12 cellular contexts compared by ENCODE assay signal in the genomic region with DNA sequence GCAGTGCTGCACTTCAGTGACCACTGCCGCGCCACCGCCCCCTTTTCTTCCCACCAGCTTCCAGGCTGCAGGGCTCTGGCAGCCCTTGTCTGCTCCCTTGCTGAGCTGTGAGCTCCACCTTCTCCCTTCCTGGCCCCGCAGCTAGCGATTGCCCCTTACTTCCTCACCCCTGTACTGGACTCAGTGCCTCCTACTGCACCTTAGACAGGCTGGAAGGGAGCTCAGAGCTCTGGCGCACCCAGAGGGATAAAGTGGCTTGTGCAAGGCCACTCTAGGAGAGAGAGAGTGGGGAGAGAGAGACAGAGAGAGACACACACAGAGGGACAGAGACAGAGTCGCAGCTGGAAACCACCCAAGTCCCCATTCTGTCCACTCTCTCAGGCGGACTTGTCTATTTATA. TPM values are rescaled to one million over a fixed set of nuclear protein-coding genes. Genes with fewer than 3 reads are reported as not detected.
DNase-seq lines count a peak whose midpoint lies in the region; ATAC-seq and TF ChIP-seq lines count a peak whose summit lies in the region.
"Had no signal": no experiment of that assay in that cellular context is flagged by ENCODE, and none has a peak within 500 bp of the region (broad histone marks: within the 10 kb centered on the region; RNA-seq: fewer than 3 reads in every experiment).

No MANE protein-coding gene starts in this region.

- peaks cover 20% of the 10 kb centered on the region for H3K36me3 Mint-ChIP-seq in activated T-helper 17 cell treated with anti-CD3 and anti-CD28 coated beads, Interleukin-2, amount 50 U/mL, for 72 hours (ENCODE audit: low read depth)

- H3K4me1 ChIP-seq in right cardiac atrium (ENCODE audit: control insufficient read depth, insufficient read depth, low read length) = no peaks in the 10 kb centered on the region
- H3K4me1 ChIP-seq in gastrocnemius medialis = peaks cover 20 to 26% of the 10 kb centered on the region in 2 donors

- 42% methylated on average over 8 of the region's 8 CpGs for WGBS in right cardiac atrium

- no peaks in the 10 kb centered on the region for H3K4me1 Mint-ChIP-seq in activated T-helper 17 cell treated with anti-CD3 and anti-CD28 coated beads, Interleukin-2, amount 50 U/mL, for 72 hours
- H3K4me1 Mint-ChIP-seq: central memory CD8-positive, alpha-beta T cell; natural killer cell had no signal

- no peaks in the 10 kb centered on the region for H3K9me3 Mint-ChIP-seq in activated T-helper 17 cell treated with anti-CD3 and anti-CD28 coated beads, Interleukin-2, amount 50 U/mL, for 72 hours
- H3K9me3 Mint-ChIP-seq: central memory CD8-positive, alpha-beta T cell; HFFc6; natural killer cell had no signal

- H3K27ac Mint-ChIP-seq in activated T-helper 17 cell treated with anti-CD3 and anti-CD28 coated beads, Interleukin-2, amount 50 U/mL, for 72 hours = peak overlapping the region; percentile 31
- H3K27ac Mint-ChIP-seq: HFFc6, natural killer cell had no signal

- ATAC-seq in activated T-helper 17 cell treated with anti-CD3 and anti-CD28 coated beads, Interleukin-2, amount 50 U/mL, for 72 hours (replicated peaks) = no peak
- ATAC-seq in right cardiac atrium (peak; percentile 79 to 84), gastrocnemius medialis (peak; percentile 58 to 64), GM21619 (IDR thresholded peaks at IDR 0.05; ENCODE audit: unreplicated experiment) (no peak), GM21737 (IDR thresholded peaks at IDR 0.05; ENCODE audit: unreplicated experiment) (no peak)
- ATAC-seq: natural killer cell had no signal

- H3K9me3 ChIP-seq in right cardiac atrium (ENCODE audit: control insufficient read depth, low read length) (no peaks in the 10 kb centered on the region), gastrocnemius medialis (no peaks in the 10 kb centered on the region)

- TF ChIP-seq POLR2A in gastrocnemius medialis (IDR thresholded peaks at IDR 0.05) = no peak

- intact Hi-C loops in right cardiac atrium (cut with DNase I) = loop anchor here in 3 of 4 donors (10.0 kb wide), 3 partner anchors 87 to 153 kb away; a partner anchor contains a TSS
- intact Hi-C loops in gastrocnemius medialis (cut with DNase I; ENCODE audit: low total_unique reads) = no loop called here

- H3K27ac ChIP-seq in right cardiac atrium (ENCODE audit: low read length) (peak overlapping the region; percentile 22), gastrocnemius medialis (peak overlapping the region in 1 of 4 donors; percentile 42)

- in situ Hi-C loops in gastrocnemius medialis (cut with MboI; ENCODE audit: low sequenced_read_pairs in 4 of 4) = loop anchor here in 1 of 4 donors (25.0 kb wide), 1 partner anchor 519 kb away; a partner anchor contains a TSS

- no peak overlapping the region for H3K4me3 Mint-ChIP-seq in activated T-helper 17 cell treated with anti-CD3 and anti-CD28 coated beads, Interleukin-2, amount 50 U/mL, for 72 hours
- H3K4me3 Mint-ChIP-seq: central memory CD8-positive, alpha-beta T cell; HFFc6; natural killer cell had no signal

- no peak overlapping the region for H3K4me3 ChIP-seq in LNCaP clone FGC (ENCODE audit: low read depth, low read length)
- no peak overlapping the region for H3K4me3 ChIP-seq in right cardiac atrium (ENCODE audit: low read length)
- H3K4me3 ChIP-seq in gastrocnemius medialis = no peak overlapping the region

- TF ChIP-seq CTCF in LNCaP clone FGC (IDR thresholded peaks at IDR 0.05; ENCODE audit: control insufficient read depth, extremely low read depth, insufficient read depth) (peak; percentile 37; the same call in 1 of the 2 replicates), gastrocnemius medialis (IDR thresholded peaks at IDR 0.05 in 4 of 5, conservative IDR thresholded peaks at IDR 0.05 in 1 of 5) (no peak)

- peaks cover 5% of the 10 kb centered on the region for H3K27me3 Mint-ChIP-seq in activated T-helper 17 cell treated with anti-CD3 and anti-CD28 coated beads, Interleukin-2, amount 50 U/mL, for 72 hours
- H3K27me3 Mint-ChIP-seq: central memory CD8-positive, alpha-beta T cell had no signal

- H3K36me3 ChIP-seq in gastrocnemius medialis = no peaks in the 10 kb centered on the region

- DNase-seq in LNCaP clone FGC (ENCODE audit: low read depth) = no peak
- peak; percentile 53 to 82 (median 75) for DNase-seq in right cardiac atrium
- DNase-seq in gastrocnemius medialis = peak in 1 of 2 donors; percentile 22
- no peak for DNase-seq in activated CD4-positive, CD25-positive, alpha-beta regulatory T cell treated with anti-CD3 and anti-CD28 coated beads, Interleukin-2, amount 50 U/mL, for 72 hours
- DNase-seq in NK-92 treated with Interleukin-12 subunit alpha and Interleukin-12 subunit beta, amount 100 ng/mL, for 24 hours (lab: John Stamatoyannopoulos, UW) = no peak
- DNase-seq: HFFc6, natural killer cell, NCI-H1105 treated with DMSO at 0.1 percent for 48 hours had no signal

- H3K27me3 ChIP-seq in right cardiac atrium (ENCODE audit: control insufficient read depth, insufficient read depth) (no peaks in the 10 kb centered on the region), gastrocnemius medialis (no peaks in the 10 kb centered on the region)

RNA-seq across cellular contexts. Expression of a gene that starts 6.0 kb away (rescaled TPM):
- total RNA-seq in activated T-helper 17 cell treated with anti-CD3 and anti-CD28 coated beads, Interleukin-2, amount 50 U/mL, for 72 hours = under 1 TPM; 0.34 to 0.76 TPM
- total RNA-seq in right cardiac atrium (10 to 100 TPM in 3 of 4 donors, 1 to 10 TPM in 1; 9.6 to 37.2 (median 16.5) TPM), gastrocnemius medialis (under 1 TPM in 1 of 4 donors, not detected in 3; 0.18 TPM)
- 11.4 TPM for polyA plus RNA-seq in right cardiac atrium
- total RNA-seq: natural killer cell had no signal

Comparison
In these comparisons a context has a peak if more than half of its experiments do, and no peak if none do; other contexts are left out.
1. DNase-seq: peak in right cardiac atrium (3 of 3); none in LNCaP clone FGC (single experiment), activated CD4-positive, CD25-positive, alpha-beta regulatory T cell treated with anti-CD3 and anti-CD28 coated beads, Interleukin-2, amount 50 U/mL, for 72 hours (single experiment) and NK-92 treated with Interleukin-12 subunit alpha and Interleukin-12 subunit beta, amount 100 ng/mL, for 24 hours (single experiment).
2. ATAC-seq: peak in right cardiac atrium (2 of 2) and gastrocnemius medialis (2 of 2); none in activated T-helper 17 cell treated with anti-CD3 and anti-CD28 coated beads, Interleukin-2, amount 50 U/mL, for 72 hours (single experiment), GM21619 (single experiment) and GM21737 (single experiment).
3. RNA of a gene that starts 6.0 kb away (total RNA-seq): 9.6 to 37.2 TPM in right cardiac atrium; 0.34 to 0.76 TPM in activated T-helper 17 cell treated with anti-CD3 and anti-CD28 coated beads, Interleukin-2, amount 50 U/mL, for 72 hours and 0.18 TPM in gastrocnemius medialis; every median in the first group is over 4 times any median in the second.